25 cellular contexts compared by ENCODE assay signal in genomic region chr9:11335011-11335410, GRCh38.
"Had no signal": no experiment of that assay in that cellular context is flagged by ENCODE, and none has a peak within 500 bp of the region (broad histone marks: within the 10 kb centered on the region; RNA-seq: fewer than 3 reads in every experiment).

No MANE protein-coding gene starts in this region.

- H3K4me1 ChIP-seq: esophagus muscularis mucosa, gastrocnemius medialis, heart right ventricle, left lung, lower lobe of right lung had no signal

- FAIRE-seq: colon, endothelial cell of umbilical vein, islet of Langerhans, keratinocyte had no signal

- ATAC-seq: gastrocnemius medialis; heart right ventricle; left cardiac atrium; left lung; left ventricle myocardium superior; lower lobe of right lung; naive thymus-derived CD4-positive, alpha-beta T cell had no signal

- H3K9me3 ChIP-seq: esophagus muscularis mucosa, gastrocnemius medialis, left lung, lower lobe of right lung had no signal

- H3K4me1 Mint-ChIP-seq: mesothelial cell of epicardium; naive thymus-derived CD4-positive, alpha-beta T cell had no signal

- H3K27me3 ChIP-seq: dorsolateral prefrontal cortex, esophagus muscularis mucosa, gastrocnemius medialis, heart right ventricle, left lung had no signal

- DNase-seq: dermis blood vessel endothelial cell; dorsolateral prefrontal cortex; effector CD4-positive, alpha-beta T cell; effector memory CD4-positive, alpha-beta T cell; erythroblast; foreskin melanocyte; gastrocnemius medialis; glutamatergic neuron; head of caudate nucleus; heart right ventricle; hippocampal formation; left cardiac atrium; left lung; left ventricle myocardium superior; lower lobe of right lung; mesenchymal stem cell; naive thymus-derived CD4-positive, alpha-beta T cell had no signal

- H3K27ac ChIP-seq: coronary artery, dorsolateral prefrontal cortex, epithelial cell of prostate, esophagus muscularis mucosa, gastrocnemius medialis, heart right ventricle, left lung, lower lobe of right lung had no signal

- H3K4me3 Mint-ChIP-seq: mesothelial cell of epicardium; naive thymus-derived CD4-positive, alpha-beta T cell had no signal

- H3K27me3 Mint-ChIP-seq: naive thymus-derived CD4-positive, alpha-beta T cell had no signal

- H3K36me3 Mint-ChIP-seq: mesothelial cell of epicardium; naive thymus-derived CD4-positive, alpha-beta T cell had no signal

- H3K4me3 ChIP-seq: coronary artery, dorsolateral prefrontal cortex, esophagus muscularis mucosa, gastrocnemius medialis, heart right ventricle, left lung, lower lobe of right lung had no signal

- H3K36me3 ChIP-seq: esophagus muscularis mucosa, gastrocnemius medialis, heart right ventricle, left lung, lower lobe of right lung had no signal
